1 cellular context compared by ENCODE assay signal in the genomic region with DNA sequence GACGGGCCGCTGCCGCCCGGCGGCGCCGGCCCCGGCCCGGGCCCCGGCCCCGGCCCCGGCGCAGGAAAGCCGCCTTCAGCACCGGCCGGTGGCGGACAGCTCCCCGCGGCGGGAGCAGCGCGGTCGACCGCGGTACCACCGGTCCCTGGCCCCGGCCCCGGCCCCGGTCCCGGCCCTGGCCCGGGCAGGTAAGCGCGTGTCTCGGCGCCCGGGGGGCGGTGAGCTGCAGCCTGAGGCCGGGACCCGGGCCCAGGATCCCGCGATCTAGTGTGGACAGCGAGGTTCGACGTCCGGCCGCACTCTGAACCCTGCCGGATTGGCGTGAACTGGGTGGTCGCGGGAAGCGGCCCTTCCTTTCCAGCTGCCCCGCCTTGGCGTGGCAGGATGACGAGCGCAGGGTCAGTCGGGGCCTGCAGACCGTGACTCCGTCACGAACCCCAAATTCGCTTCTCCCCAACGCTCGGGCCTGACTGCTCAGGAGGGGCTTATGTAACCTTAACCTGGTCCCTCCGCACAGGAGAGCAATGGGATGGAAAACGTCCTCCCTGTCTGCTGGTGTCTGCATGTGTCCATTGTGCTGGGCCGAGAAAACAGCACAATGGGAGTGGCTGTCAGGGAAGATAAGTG.
A peak's percentile ranks its signal among the peaks of the same experiment; 100 is the strongest.
TF ChIP-seq lines count a peak whose summit lies in the region.

No MANE protein-coding gene starts in this region.

TF ChIP-seq in HepG2, 621 proteins besides CTCF, POLR2A, EP300 and RAD21 (continued from another document and continues in another):
- TF ChIP-seq, protein P1, sequence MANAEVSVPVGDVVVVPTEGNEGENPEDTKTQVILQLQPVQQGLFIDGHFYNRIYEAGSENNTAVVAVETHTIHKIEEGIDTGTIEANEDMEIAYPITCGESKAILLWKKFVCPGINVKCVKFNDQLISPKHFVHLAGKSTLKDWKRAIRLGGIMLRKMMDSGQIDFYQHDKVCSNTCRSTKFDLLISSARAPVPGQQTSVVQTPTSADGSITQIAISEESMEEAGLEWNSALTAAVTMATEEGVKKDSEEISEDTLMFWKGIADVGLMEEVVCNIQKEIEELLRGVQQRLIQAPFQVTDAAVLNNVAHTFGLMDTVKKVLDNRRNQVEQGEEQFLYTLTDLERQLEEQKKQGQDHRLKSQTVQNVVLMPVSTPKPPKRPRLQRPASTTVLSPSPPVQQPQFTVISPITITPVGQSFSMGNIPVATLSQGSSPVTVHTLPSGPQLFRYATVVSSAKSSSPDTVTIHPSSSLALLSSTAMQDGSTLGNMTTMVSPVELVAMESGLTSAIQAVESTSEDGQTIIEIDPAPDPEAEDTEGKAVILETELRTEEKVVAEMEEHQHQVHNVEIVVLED (CRISPR knock-in tag; IDR thresholded peaks at IDR 0.05; ENCODE audit: borderline replicate concordance), result no peak
- peak; percentile 88; the same call in 1 of the 2 replicates for TF ChIP-seq ZSCAN12 (CRISPR knock-in tag; IDR thresholded peaks at IDR 0.05)
- TF ChIP-seq NFYB (CRISPR knock-in tag; IDR thresholded peaks at IDR 0.05), result no peak
- TF ChIP-seq ZNF746 (CRISPR knock-in tag; IDR thresholded peaks at IDR 0.05), result no peak
- TF ChIP-seq FOXK1 (CRISPR knock-in tag; IDR thresholded peaks at IDR 0.05; ENCODE audit: borderline replicate concordance, low read depth), result peak; percentile 4; the same call in 1 of the 2 replicates
- TF ChIP-seq GATA4 (IDR thresholded peaks at IDR 0.05; ENCODE audit: borderline replicate concordance, low read depth), result no peak
- no peak for TF ChIP-seq MAZ (IDR thresholded peaks at IDR 0.05; ENCODE audit: borderline replicate concordance, low read depth, low read length)
- peak; percentile 79; the same call in 1 of the 2 replicates for TF ChIP-seq MAZ (CRISPR knock-in tag; IDR thresholded peaks at IDR 0.05; ENCODE audit: low read depth)
- TF ChIP-seq CREBL2 (CRISPR knock-in tag; IDR thresholded peaks at IDR 0.05; ENCODE audit: borderline replicate concordance), result no peak
- no peak for TF ChIP-seq TFDP1 (CRISPR knock-in tag; IDR thresholded peaks at IDR 0.05; ENCODE audit: borderline replicate concordance)
- no peak for TF ChIP-seq HOXD1 (CRISPR knock-in tag; IDR thresholded peaks at IDR 0.05)
- TF ChIP-seq PCBP2 (optimal IDR thresholded peaks at IDR 0.05; ENCODE audit: low read depth, low read length, poor library complexity, severe bottlenecking), result no peak
- no peak for TF ChIP-seq WIZ (CRISPR knock-in tag; IDR thresholded peaks at IDR 0.05)
- TF ChIP-seq DRAP1 (CRISPR knock-in tag; IDR thresholded peaks at IDR 0.05), result no peak
- TF ChIP-seq ZNF652 (CRISPR knock-in tag; IDR thresholded peaks at IDR 0.05; ENCODE audit: borderline replicate concordance, low read depth), result no peak
- peak; percentile 61; the same call in 1 of the 2 replicates for TF ChIP-seq NFKB2 (CRISPR knock-in tag; IDR thresholded peaks at IDR 0.05; ENCODE audit: borderline replicate concordance)
- peak; percentile 69; the same call in 1 of the 2 replicates for TF ChIP-seq TMF1 (CRISPR knock-in tag; IDR thresholded peaks at IDR 0.05; ENCODE audit: low read depth)
- no peak for TF ChIP-seq SSRP1 (CRISPR knock-in tag; IDR thresholded peaks at IDR 0.05)
- no peak for TF ChIP-seq ZNF333 (CRISPR knock-in tag; IDR thresholded peaks at IDR 0.05; ENCODE audit: borderline replicate concordance)
- TF ChIP-seq JUND (CRISPR knock-in tag; IDR thresholded peaks at IDR 0.05), result no peak
- no peak for TF ChIP-seq ARNT (IDR thresholded peaks at IDR 0.05)
- no peak for TF ChIP-seq NFE2L2 (IDR thresholded peaks at IDR 0.05; ENCODE audit: low read length)
- TF ChIP-seq DMAP1 (CRISPR knock-in tag; IDR thresholded peaks at IDR 0.05), result no peak
- no peak for TF ChIP-seq ZNF552 (CRISPR knock-in tag; IDR thresholded peaks at IDR 0.05; ENCODE audit: borderline replicate concordance)
- peak; percentile 80 for TF ChIP-seq ZBTB7A (CRISPR knock-in tag; IDR thresholded peaks at IDR 0.05)
- no peak for TF ChIP-seq ZNF24 (IDR thresholded peaks at IDR 0.05)
- TF ChIP-seq HHEX (CRISPR knock-in tag; IDR thresholded peaks at IDR 0.05), result no peak
- no peak for TF ChIP-seq NCOA2 (CRISPR knock-in tag; IDR thresholded peaks at IDR 0.05)
- peak; percentile 89 for TF ChIP-seq ARID4A (CRISPR knock-in tag; IDR thresholded peaks at IDR 0.05; ENCODE audit: borderline replicate concordance)
- TF ChIP-seq, protein P2, sequence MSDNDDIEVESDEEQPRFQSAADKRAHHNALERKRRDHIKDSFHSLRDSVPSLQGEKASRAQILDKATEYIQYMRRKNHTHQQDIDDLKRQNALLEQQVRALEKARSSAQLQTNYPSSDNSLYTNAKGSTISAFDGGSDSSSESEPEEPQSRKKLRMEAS (IDR thresholded peaks at IDR 0.05), result peak; percentile 57; the same call in 1 of the 2 replicates
- TF ChIP-seq, protein P3, sequence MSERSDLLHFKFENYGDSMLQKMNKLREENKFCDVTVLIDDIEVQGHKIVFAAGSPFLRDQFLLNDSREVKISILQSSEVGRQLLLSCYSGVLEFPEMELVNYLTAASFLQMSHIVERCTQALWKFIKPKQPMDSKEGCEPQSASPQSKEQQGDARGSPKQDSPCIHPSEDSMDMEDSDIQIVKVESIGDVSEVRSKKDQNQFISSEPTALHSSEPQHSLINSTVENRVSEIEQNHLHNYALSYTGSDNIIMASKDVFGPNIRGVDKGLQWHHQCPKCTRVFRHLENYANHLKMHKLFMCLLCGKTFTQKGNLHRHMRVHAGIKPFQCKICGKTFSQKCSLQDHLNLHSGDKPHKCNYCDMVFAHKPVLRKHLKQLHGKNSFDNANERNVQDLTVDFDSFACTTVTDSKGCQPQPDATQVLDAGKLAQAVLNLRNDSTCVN (CRISPR knock-in tag; IDR thresholded peaks at IDR 0.05; ENCODE audit: borderline replicate concordance), result no peak
- no peak for TF ChIP-seq ZNF570 (CRISPR knock-in tag; IDR thresholded peaks at IDR 0.05; ENCODE audit: borderline replicate concordance)
- TF ChIP-seq ZNF503 (CRISPR knock-in tag; IDR thresholded peaks at IDR 0.05), result no peak
- TF ChIP-seq SETDB1 (CRISPR knock-in tag; IDR thresholded peaks at IDR 0.05; ENCODE audit: borderline replicate concordance), result no peak
- TF ChIP-seq MED1 (CRISPR knock-in tag; IDR thresholded peaks at IDR 0.05), result peak; percentile 19; the same call in 1 of the 2 replicates
- no peak for TF ChIP-seq ZC3H13 (CRISPR knock-in tag; IDR thresholded peaks at IDR 0.05)
- TF ChIP-seq PAWR (CRISPR knock-in tag; IDR thresholded peaks at IDR 0.05; ENCODE audit: borderline replicate concordance), result no peak
- no peak for TF ChIP-seq TEAD2 (CRISPR knock-in tag; IDR thresholded peaks at IDR 0.05)
- no peak for TF ChIP-seq RELA (CRISPR knock-in tag; IDR thresholded peaks at IDR 0.05)
- no peak for TF ChIP-seq MAFG (CRISPR knock-in tag; IDR thresholded peaks at IDR 0.05)
- TF ChIP-seq, protein P4, sequence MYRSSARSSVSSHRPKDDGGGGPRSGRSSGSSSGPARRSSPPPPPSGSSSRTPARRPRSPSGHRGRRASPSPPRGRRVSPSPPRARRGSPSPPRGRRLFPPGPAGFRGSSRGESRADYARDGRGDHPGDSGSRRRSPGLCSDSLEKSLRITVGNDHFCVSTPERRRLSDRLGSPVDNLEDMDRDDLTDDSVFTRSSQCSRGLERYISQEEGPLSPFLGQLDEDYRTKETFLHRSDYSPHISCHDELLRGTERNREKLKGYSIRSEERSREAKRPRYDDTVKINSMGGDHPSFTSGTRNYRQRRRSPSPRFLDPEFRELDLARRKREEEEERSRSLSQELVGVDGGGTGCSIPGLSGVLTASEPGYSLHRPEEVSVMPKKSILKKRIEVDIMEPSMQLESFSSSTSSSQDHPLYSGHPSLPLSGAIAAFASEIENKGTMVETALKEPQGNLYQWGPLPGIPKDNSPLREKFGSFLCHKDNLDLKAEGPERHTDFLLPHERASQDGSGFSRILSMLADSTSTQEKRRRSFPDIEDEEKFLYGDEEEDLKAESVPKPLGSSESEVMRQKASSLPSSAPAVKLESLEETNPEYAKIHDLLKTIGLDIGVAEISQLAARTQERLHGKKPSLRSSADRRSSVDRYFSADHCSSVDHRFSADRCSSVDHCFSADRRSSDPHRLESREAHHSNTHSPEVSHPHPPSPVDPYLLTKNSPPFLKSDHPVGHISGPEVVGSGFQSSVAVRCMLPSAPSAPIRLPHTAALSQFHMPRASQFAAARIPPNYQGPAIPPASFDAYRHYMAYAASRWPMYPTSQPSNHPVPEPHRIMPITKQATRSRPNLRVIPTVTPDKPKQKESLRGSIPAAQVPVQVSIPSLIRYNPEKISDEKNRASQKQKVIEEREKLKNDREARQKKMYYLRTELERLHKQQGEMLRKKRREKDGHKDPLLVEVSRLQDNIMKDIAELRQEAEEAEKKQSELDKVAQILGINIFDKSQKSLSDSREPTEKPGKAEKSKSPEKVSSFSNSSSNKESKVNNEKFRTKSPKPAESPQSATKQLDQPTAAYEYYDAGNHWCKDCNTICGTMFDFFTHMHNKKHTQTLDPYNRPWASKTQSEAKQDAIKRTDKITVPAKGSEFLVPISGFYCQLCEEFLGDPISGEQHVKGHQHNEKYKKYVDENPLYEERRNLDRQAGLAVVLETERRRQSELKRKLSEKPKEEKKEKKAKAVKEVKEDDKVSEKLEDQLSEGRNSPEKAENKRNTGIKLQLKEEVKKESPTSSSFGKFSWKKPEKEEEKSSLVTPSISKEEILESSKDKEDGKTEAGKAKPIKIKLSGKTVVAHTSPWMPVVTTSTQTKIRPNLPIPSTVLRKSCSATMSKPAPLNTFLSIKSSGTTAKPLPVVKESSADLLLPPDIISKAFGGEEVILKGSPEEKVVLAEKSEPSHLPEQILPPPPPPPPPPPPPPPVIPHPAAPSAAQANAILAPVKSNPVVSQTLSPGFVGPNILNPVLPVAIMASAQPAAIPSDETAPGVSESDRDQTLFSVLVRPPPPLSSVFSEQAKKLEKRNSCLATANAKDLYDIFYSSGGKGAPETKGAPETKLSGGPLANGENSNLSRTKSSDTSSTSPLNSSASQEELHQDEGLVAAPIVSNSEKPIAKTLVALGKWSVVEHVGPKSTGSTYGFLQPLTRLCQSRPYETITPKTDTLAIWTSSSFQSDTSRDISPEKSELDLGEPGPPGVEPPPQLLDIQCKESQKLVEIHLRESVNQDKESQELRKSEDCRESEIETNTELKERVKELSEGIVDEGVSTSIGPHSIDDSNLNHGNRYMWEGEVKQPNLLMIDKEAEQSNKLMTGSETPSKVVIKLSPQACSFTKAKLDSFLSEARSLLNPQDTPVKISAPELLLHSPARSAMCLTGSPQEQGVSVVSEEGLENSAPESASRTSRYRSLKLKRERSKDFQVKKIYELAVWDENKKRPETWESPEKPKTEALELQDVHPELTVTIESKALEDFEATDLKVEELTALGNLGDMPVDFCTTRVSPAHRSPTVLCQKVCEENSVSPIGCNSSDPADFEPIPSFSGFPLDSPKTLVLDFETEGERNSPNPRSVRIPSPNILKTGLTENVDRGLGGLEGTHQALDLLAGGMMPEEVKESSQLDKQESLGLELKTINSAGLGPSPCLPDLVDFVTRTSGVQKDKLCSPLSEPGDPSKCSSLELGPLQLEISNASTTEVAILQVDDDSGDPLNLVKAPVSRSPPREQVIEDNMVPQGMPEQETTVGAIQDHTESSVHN (CRISPR knock-in tag; IDR thresholded peaks at IDR 0.05), result no peak
- no peak for TF ChIP-seq MIXL1 (CRISPR knock-in tag; IDR thresholded peaks at IDR 0.05)
- TF ChIP-seq PHF5A (CRISPR knock-in tag; IDR thresholded peaks at IDR 0.05; ENCODE audit: low read depth, unreplicated experiment), result no peak
